ENCODE assay signal across 20 cellular contexts in the genomic region with DNA sequence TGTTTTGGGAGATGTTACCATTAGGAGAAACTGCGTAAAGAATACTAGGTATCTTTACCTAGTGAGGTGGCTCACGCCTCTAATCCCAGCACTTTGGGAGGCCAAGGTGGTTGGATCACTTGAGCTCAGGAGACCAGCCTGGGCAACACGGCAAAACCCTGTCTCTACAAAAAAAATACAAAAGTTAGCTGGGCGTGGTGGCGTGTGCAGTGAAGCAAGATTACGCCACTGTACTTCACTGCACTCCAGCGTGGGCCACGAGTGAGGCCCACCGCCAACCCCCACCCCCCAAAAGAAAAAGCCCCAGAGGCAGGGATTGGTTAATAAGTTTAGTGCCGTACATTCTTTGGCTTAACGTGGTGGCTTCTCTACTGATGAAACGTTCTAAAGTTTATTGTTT. TPM values are rescaled to one million over a fixed set of nuclear protein-coding genes. Genes with fewer than 3 reads are reported as not detected.
DNase-seq lines count a peak whose midpoint lies in the region; ATAC-seq and TF ChIP-seq lines count a peak whose summit lies in the region.
"Had no signal": no experiment of that assay in that cellular context is flagged by ENCODE, and none has a peak within 500 bp of the region (broad histone marks: within the 10 kb centered on the region; RNA-seq: fewer than 3 reads in every experiment).

No MANE protein-coding gene starts in this region.

- no peaks in the 10 kb centered on the region for H3K36me3 ChIP-seq in lower lobe of right lung
- no peaks in the 10 kb centered on the region for H3K36me3 ChIP-seq in upper lobe of left lung

- H3K4me1 ChIP-seq in lower lobe of right lung (peaks cover 19% of the 10 kb centered on the region), upper lobe of left lung (peaks cover 0 to 40% (median 18%) of the 10 kb centered on the region in 4 donors)

- 45 to 57% methylated on average over 12 of the region's 12 CpGs for WGBS in upper lobe of left lung, 2 donors

- no peaks in the 10 kb centered on the region for H3K9me3 ChIP-seq in lower lobe of right lung
- no peaks in the 10 kb centered on the region for H3K9me3 ChIP-seq in upper lobe of left lung

- TF ChIP-seq CTCF in lower lobe of right lung (IDR thresholded peaks at IDR 0.05) = no peak
- no peak for TF ChIP-seq CTCF in upper lobe of left lung (IDR thresholded peaks at IDR 0.05)

- TF ChIP-seq EP300 in upper lobe of left lung (IDR thresholded peaks at IDR 0.05) = no peak

- no peaks in the 10 kb centered on the region for H3K27me3 ChIP-seq in lower lobe of right lung (ENCODE audit: low read depth)
- no peaks in the 10 kb centered on the region for H3K27me3 ChIP-seq in upper lobe of left lung

- no peak for TF ChIP-seq POLR2A in upper lobe of left lung (IDR thresholded peaks at IDR 0.05)

- intact Hi-C loops in lower lobe of right lung (cut with DNase I) = no loop called here

- ATAC-seq in lower lobe of right lung (peak; percentile 43 to 54), upper lobe of left lung (ENCODE audit: low FRiP score in 2 of 2) (no peak)
- ATAC-seq: Right ventricle myocardium inferior had no signal

- DNase-seq in SIG-M5 treated with dmso at 0.1 percent for 504 hours (lab: John Stamatoyannopoulos, UW; ENCODE audit: unreplicated experiment) (peak; percentile 39), SIG-M5 (lab: John Stamatoyannopoulos, UW) (no peak), ecto neural progenitor cell (ENCODE audit: low spot score) (peak; percentile 45), lower lobe of right lung (no peak), upper lobe of left lung (peak in 1 of 2 donors; percentile 50), RPMI8226 (no peak), globus pallidus (ENCODE audit: low spot score) (no peak), SK-N-DZ (ENCODE audit: low spot score) (no peak)
- DNase-seq: DMS 273 treated with DMSO at 0.1 percent for 48 hours; GOT3; IMR-90; NCI-H1436 treated with DMSO at 0.1 percent for 48 hours; NCI-H2081; NCI-H226; NCI-H526 treated with DMSO at 0.1 percent for 48 hours; NK-92 treated with Interleukin-12 subunit alpha and Interleukin-12 subunit beta, amount 100 ng/mL, for 24 hours had no signal

- H3K4me3 ChIP-seq in lower lobe of right lung (no peak overlapping the region), upper lobe of left lung (no peak overlapping the region)

- H3K27ac ChIP-seq in lower lobe of right lung (no peak overlapping the region), upper lobe of left lung (peak overlapping the region in 3 of 4 donors; percentile 1 to 54 (median 16))
- H3K27ac ChIP-seq: 22Rv1 had no signal

RNA-seq across cellular contexts. Expression of a gene that starts 23.5 kb away (rescaled TPM):
- total RNA-seq in lower lobe of right lung = 2.5 TPM
- 1 to 10 TPM; 2.2 to 7.3 (median 3.8) TPM for total RNA-seq in upper lobe of left lung
- polyA plus RNA-seq in SK-N-DZ (2014; cell fraction: cytosol; rRNA removed) = 3.0 and 3.1 TPM in 2 replicates
- polyA plus RNA-seq in SK-N-DZ (2014; cell fraction: nucleus; rRNA removed) = 1.8 and 2.2 TPM in 2 replicates
- total RNA-seq: Daoy, IMR-90, Right ventricle myocardium inferior had no signal
- polyA plus RNA-seq: BJ, IMR-90 had no signal

Comparison
In these comparisons a context has a peak if more than half of its experiments do, and no peak if none do; other contexts are left out.
1. DNase-seq: peak in SIG-M5 treated with dmso at 0.1 percent for 504 hours (single experiment) and ecto neural progenitor cell (single experiment); none in SIG-M5 (single experiment), lower lobe of right lung (single experiment), RPMI8226 (single experiment), globus pallidus (single experiment) and SK-N-DZ (single experiment).
2. ATAC-seq: peak in lower lobe of right lung (2 of 2); none in upper lobe of left lung (0 of 2).